16 cellular contexts compared by ENCODE assay signal in genomic region chr10:108956149-108956548, GRCh38.
DNase-seq lines count a peak whose midpoint lies in the region; ATAC-seq and TF ChIP-seq lines count a peak whose summit lies in the region.
"Had no signal": no experiment of that assay in that cellular context is flagged by ENCODE, and none has a peak within 500 bp of the region (broad histone marks: within the 10 kb centered on the region; RNA-seq: fewer than 3 reads in every experiment).

No MANE protein-coding gene starts in this region.

- TF ChIP-seq CTCF in PC-3 (conservative IDR thresholded peaks at IDR 0.05; ENCODE audit: low read depth, low read length), result no peak
- no peak for TF ChIP-seq CTCF in fibroblast of mammary gland (conservative IDR thresholded peaks at IDR 0.05; ENCODE audit: control insufficient read depth, insufficient read depth, low read depth, low read length)
- no peak for TF ChIP-seq CTCF in colonic mucosa (IDR thresholded peaks at IDR 0.05)

- no peaks in the 10 kb centered on the region for H3K36me3 Mint-ChIP-seq in activated naive CD4-positive, alpha-beta T cell treated with anti-CD3 and anti-CD28 coated beads for 36 hours (ENCODE audit: low read depth)
- H3K36me3 Mint-ChIP-seq: CD8-positive, alpha-beta memory T cell had no signal

- H3K9ac ChIP-seq in PC-3 (ENCODE audit: low read length) (no peak overlapping the region), colonic mucosa (ENCODE audit: low read depth in 2 of 2, low read length in 2 of 2) (no peak overlapping the region)
- H3K9ac ChIP-seq: BLaER1 had no signal

- no peak overlapping the region for H3K4me3 Mint-ChIP-seq in activated naive CD4-positive, alpha-beta T cell treated with anti-CD3 and anti-CD28 coated beads for 36 hours
- H3K4me3 Mint-ChIP-seq: CD8-positive, alpha-beta memory T cell; H9 had no signal

- H3K4me2 ChIP-seq in PC-3 (ENCODE audit: low read length), result no peak overlapping the region
- H3K4me2 ChIP-seq: BLaER1 had no signal

- no peaks in the 10 kb centered on the region for H3K4me1 Mint-ChIP-seq in activated naive CD4-positive, alpha-beta T cell treated with anti-CD3 and anti-CD28 coated beads for 36 hours (ENCODE audit: low read depth)
- H3K4me1 Mint-ChIP-seq: CD8-positive, alpha-beta memory T cell; H9 had no signal

- no peak overlapping the region for H3K27ac ChIP-seq in PC-3 (ENCODE audit: low read length)
- no peak overlapping the region for H3K27ac ChIP-seq in colonic mucosa
- H3K27ac ChIP-seq: BLaER1, HL-60 had no signal

- no peaks in the 10 kb centered on the region for H3K9me3 ChIP-seq in PC-3 (ENCODE audit: low read length)
- H3K9me3 ChIP-seq in colonic mucosa, result no peaks in the 10 kb centered on the region
- H3K9me3 ChIP-seq: BLaER1, Caco-2 had no signal

- no peaks in the 10 kb centered on the region for H3K27me3 Mint-ChIP-seq in activated naive CD4-positive, alpha-beta T cell treated with anti-CD3 and anti-CD28 coated beads for 36 hours (ENCODE audit: low read depth)
- H3K27me3 Mint-ChIP-seq: CD8-positive, alpha-beta memory T cell had no signal

- H3K27me3 ChIP-seq in PC-3 (ENCODE audit: low read length) (no peaks in the 10 kb centered on the region), colonic mucosa (no peaks in the 10 kb centered on the region)
- H3K27me3 ChIP-seq: BLaER1 had no signal

- no peaks in the 10 kb centered on the region for H3F3A ChIP-seq in PC-3 (ENCODE audit: low read length, unreplicated experiment)

- intact Hi-C loops in PC-3 (cut with micrococcal nuclease), result no loop called here
- intact Hi-C loops in activated naive CD4-positive, alpha-beta T cell treated with anti-CD3 and anti-CD28 coated beads for 36 hours (cut with micrococcal nuclease), result no loop called here
- intact Hi-C loops in colonic mucosa (cut with DNase I), result no loop called here

- no peaks in the 10 kb centered on the region for H3K79me2 ChIP-seq in PC-3 (ENCODE audit: low read length)

- no peaks in the 10 kb centered on the region for H3K36me3 ChIP-seq in PC-3 (ENCODE audit: low read depth, low read length)
- no peaks in the 10 kb centered on the region for H3K36me3 ChIP-seq in colonic mucosa
- H3K36me3 ChIP-seq: BLaER1 had no signal

- H3K9me3 Mint-ChIP-seq in activated naive CD4-positive, alpha-beta T cell treated with anti-CD3 and anti-CD28 coated beads for 36 hours, result peaks cover 33% of the 10 kb centered on the region

- H3K9me2 ChIP-seq in PC-3 (replicated peaks; ENCODE audit: low read length), result no peaks in the 10 kb centered on the region

- no peak overlapping the region for H3K27ac Mint-ChIP-seq in activated naive CD4-positive, alpha-beta T cell treated with anti-CD3 and anti-CD28 coated beads for 36 hours
- H3K27ac Mint-ChIP-seq: CD8-positive, alpha-beta memory T cell; H9 had no signal

- no peak overlapping the region for H2AFZ ChIP-seq in PC-3 (ENCODE audit: low read length)

- no TSS peak for BruUV-seq in PC-3 (replicated peaks; lab: Mats Ljungman, UMichigan)

- H3K4me3 ChIP-seq in PC-3 (ENCODE audit: low read length) (no peak overlapping the region), fibroblast of mammary gland (ENCODE audit: control insufficient read depth, low read depth, low read length) (no peak overlapping the region), colonic mucosa (no peak overlapping the region)
- H3K4me3 ChIP-seq: BLaER1 had no signal

- peak; percentile 42 for DNase-seq in EL
- DNase-seq in HCEC 1CT, result peak; percentile 15
- peak; percentile 39 for DNase-seq in PC-3
- peak; percentile 1 for DNase-seq in fibroblast of mammary gland (ENCODE audit: low read depth)
- no peak for DNase-seq in activated naive CD4-positive, alpha-beta T cell treated with anti-CD3 and anti-CD28 coated beads for 36 hours
- no peak for DNase-seq in DMS114 treated with DMSO at 0.1 percent for 48 hours (lab: John Stamatoyannopoulos, UW; ENCODE audit: unreplicated experiment)
- no peak for DNase-seq in colonic mucosa
- DNase-seq: 8988T; AML-193; Caco-2; CD8-positive, alpha-beta memory T cell; DMS53; GOT3; H9 had no signal

- no peaks in the 10 kb centered on the region for H4K20me1 ChIP-seq in PC-3 (ENCODE audit: low read length)
- H4K20me1 ChIP-seq: BLaER1 had no signal

- CTCF ChIA-PET in PC-3 (lab: Charles Lee), result no interaction called here
- CTCF ChIA-PET in activated naive CD4-positive, alpha-beta T cell treated with anti-CD3 and anti-CD28 coated beads for 36 hours (lab: Charles Lee), result no interaction called here

- POLR2A ChIA-PET in PC-3 (lab: Charles Lee; ENCODE audit: unreplicated experiment), result no interaction called here

- ATAC-seq in PC-3, result peak; percentile 59

- H3K4me1 ChIP-seq in PC-3 (ENCODE audit: insufficient read depth, low read length) (no peaks in the 10 kb centered on the region), colonic mucosa (no peaks in the 10 kb centered on the region)
- H3K4me1 ChIP-seq: BLaER1, Caco-2 had no signal

Comparison
In these comparisons a context has a peak if more than half of its experiments do, and no peak if none do; other contexts are left out.
1. DNase-seq: peak in EL (single experiment), HCEC 1CT (single experiment), PC-3 (single experiment) and fibroblast of mammary gland (single experiment); none in activated naive CD4-positive, alpha-beta T cell treated with anti-CD3 and anti-CD28 coated beads for 36 hours (single experiment), DMS114 treated with DMSO at 0.1 percent for 48 hours (single experiment) and colonic mucosa (single experiment).